In the genomic region with DNA sequence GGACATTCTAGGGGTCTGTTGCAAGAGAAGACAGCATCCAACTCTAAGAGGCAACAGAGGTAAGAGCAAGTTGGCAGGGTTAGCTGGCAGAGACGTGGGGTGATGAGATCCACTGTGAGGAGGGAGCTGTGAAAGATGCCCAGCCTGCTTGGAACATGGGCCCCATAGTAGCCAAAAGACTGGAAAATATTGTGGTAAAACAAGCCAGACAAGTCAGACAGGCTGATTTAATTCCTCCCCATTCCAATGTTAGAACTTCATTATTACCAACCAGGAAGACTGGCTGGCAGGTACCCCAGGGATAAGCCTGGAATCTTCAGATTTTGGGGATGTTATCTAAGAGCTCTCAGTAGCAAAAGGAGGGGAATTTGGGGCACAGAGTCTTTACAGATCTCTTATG, we compare ENCODE assay signal across 1 cellular context.
TF ChIP-seq lines count a peak whose summit lies in the region.

No MANE protein-coding gene starts in this region.

TF ChIP-seq in IMR-90, 13 proteins besides CTCF, POLR2A, EP300 and RAD21 (continued from another document):
- TF ChIP-seq, protein P1, sequence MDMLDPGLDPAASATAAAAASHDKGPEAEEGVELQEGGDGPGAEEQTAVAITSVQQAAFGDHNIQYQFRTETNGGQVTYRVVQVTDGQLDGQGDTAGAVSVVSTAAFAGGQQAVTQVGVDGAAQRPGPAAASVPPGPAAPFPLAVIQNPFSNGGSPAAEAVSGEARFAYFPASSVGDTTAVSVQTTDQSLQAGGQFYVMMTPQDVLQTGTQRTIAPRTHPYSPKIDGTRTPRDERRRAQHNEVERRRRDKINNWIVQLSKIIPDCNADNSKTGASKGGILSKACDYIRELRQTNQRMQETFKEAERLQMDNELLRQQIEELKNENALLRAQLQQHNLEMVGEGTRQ (IDR thresholded peaks at IDR 0.05; ENCODE audit: low read depth, low read length): no peak
- no peak for TF ChIP-seq CEBPB (IDR thresholded peaks at IDR 0.05; ENCODE audit: low read depth, low read length)
- TF ChIP-seq RFX5 (IDR thresholded peaks at IDR 0.05; ENCODE audit: low read depth, low read length): no peak
- TF ChIP-seq MAFK (IDR thresholded peaks at IDR 0.05; ENCODE audit: low read depth, low read length): no peak
- no peak for TF ChIP-seq MXI1 (IDR thresholded peaks at IDR 0.05; ENCODE audit: borderline replicate concordance, low read depth, low read length)
TF ChIP-seq in IMR-90: peak in this region for 0.
